Comparison of ENCODE assay signal across 31 cellular contexts in the genomic region with DNA sequence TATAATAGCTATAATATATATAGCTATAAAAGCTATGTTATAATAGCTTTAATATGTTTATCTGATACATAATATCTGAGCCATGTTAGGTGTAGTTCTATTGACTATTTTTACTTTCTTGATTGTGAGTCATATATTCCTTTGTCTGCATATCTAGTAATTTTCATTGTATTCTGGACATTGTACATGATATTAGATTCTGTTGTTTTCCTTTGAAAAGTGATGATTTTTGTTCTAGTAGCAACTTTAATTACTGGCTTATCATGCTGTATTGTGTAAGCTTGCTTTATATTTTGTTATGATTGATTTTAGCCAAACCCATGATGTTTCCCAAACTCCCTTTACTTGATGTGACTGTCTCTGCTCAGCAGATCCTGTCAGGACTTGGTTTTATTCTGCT.
DNase-seq lines count a peak whose midpoint lies in the region; ATAC-seq, FAIRE-seq and TF ChIP-seq lines count a peak whose summit lies in the region.
"Had no signal": no experiment of that assay in that cellular context is flagged by ENCODE, and none has a peak within 500 bp of the region (broad histone marks: within the 10 kb centered on the region; RNA-seq: fewer than 3 reads in every experiment).

No MANE protein-coding gene starts in this region.

- H3K27me3 ChIP-seq in K562 (ENCODE audit: control insufficient read depth in 2 of 2, insufficient read depth in 2 of 2, low read length in 2 of 2): no peaks in the 10 kb centered on the region
- H3K27me3 ChIP-seq: BE2C; BLaER1; BLaER1 treated with 17β-estradiol and CSF1 and Interleukin-3, amounts not matched to agents 10 nM and 100 nM had no signal

- H4K20me1 ChIP-seq in K562 (replicated peaks; ENCODE audit: control insufficient read depth, insufficient read depth, low read length): no peaks in the 10 kb centered on the region
- H4K20me1 ChIP-seq: BLaER1; BLaER1 treated with 17β-estradiol and CSF1 and Interleukin-3, amounts not matched to agents 10 nM and 100 nM had no signal

- H3K27ac ChIP-seq in HEK293 (ENCODE audit: extremely low read depth, low read depth, low read length) (no peak overlapping the region), K562 (ENCODE audit: extremely low read depth, low read depth, low read length) (no peak overlapping the region)
- H3K27ac ChIP-seq: 22Rv1; A549; BLaER1; BLaER1 treated with 17β-estradiol and CSF1 and Interleukin-3, amounts not matched to agents 10 nM and 100 nM; C4-2B had no signal

- no peak overlapping the region for H2AFZ ChIP-seq in K562 (ENCODE audit: low read depth, low read length)

- POLR2A ChIA-PET in HEK293 (lab: Yijun Ruan, JAX): interaction anchor here (0.6 kb wide), 1 partner anchor 126 kb away, joined by 3 read pairs; no protein-coding TSS in a partner anchor
- POLR2A ChIA-PET in K562 (lab: Yijun Ruan, JAX): interaction anchor here (0.5 to 0.9 kb wide), 2 partner anchors 18 to 25 kb away, joined by 3 to 5 read pairs; no protein-coding TSS in a partner anchor

- no peak for FAIRE-seq in K562 (lab: Jason Lieb, UNC)
- FAIRE-seq: A549 had no signal

- BruUV-seq in K562 (replicated peaks; lab: Mats Ljungman, UMichigan): no TSS peak

- TF ChIP-seq CTCF in HEK293 (tag by site-specific recombination; IDR thresholded peaks at IDR 0.05) (no peak), K562 (IDR thresholded peaks at IDR 0.05 in 2 of 3, conservative IDR thresholded peaks at IDR 0.05 in 1 of 3; ENCODE audit: insufficient read depth in 2 of 3, low read depth in 1 of 3, low read length in 3 of 3) (no peak)

- TF ChIP-seq RAD21 in K562 (CRISPR knock-in tag; conservative IDR thresholded peaks at IDR 0.05 in 1 of 2, IDR thresholded peaks at IDR 0.05 in 1 of 2): no peak

- no peak for TF ChIP-seq EP300 in K562 (IDR thresholded peaks at IDR 0.05; ENCODE audit: low read length)

- in situ Hi-C loops in K562 (cut with MboI): no loop called here

- no peaks in the 10 kb centered on the region for H3K4me1 ChIP-seq in HEK293 (ENCODE audit: control insufficient read depth, insufficient read depth, low read length)
- H3K4me1 ChIP-seq in K562 (replicated peaks in 1 of 2; ENCODE audit: control insufficient read depth in 2 of 2, insufficient read depth in 2 of 2, low read length in 2 of 2): no peaks in the 10 kb centered on the region
- H3K4me1 ChIP-seq: A549; BE2C; BLaER1; BLaER1 treated with 17β-estradiol and CSF1 and Interleukin-3, amounts not matched to agents 10 nM and 100 nM; Caco-2 had no signal

- H3K36me3 ChIP-seq in HEK293 (ENCODE audit: control insufficient read depth in 2 of 2, insufficient read depth in 1 of 2, low read length in 2 of 2) (no peaks in the 10 kb centered on the region), K562 (ENCODE audit: control insufficient read depth, insufficient read depth, low read length) (no peaks in the 10 kb centered on the region)
- H3K36me3 ChIP-seq: BE2C, BLaER1 had no signal

- no peak for TF ChIP-seq POLR2A in K562 (conservative IDR thresholded peaks at IDR 0.05)

- DNase-seq in OCI-M1 (lab: John Stamatoyannopoulos, UW) (peak; percentile 24), K562 (ENCODE audit: extremely low read depth in 1 of 4, low spot score in 3 of 4) (no peak), cerebellum (ENCODE audit: low spot score) (no peak), epidermal melanocyte (ENCODE audit: insufficient read length, low spot score) (no peak)
- DNase-seq: 8988T; ACHN; AML-193; BE2C; C1 segment of cervical spinal cord; Caco-2; Calu3; CD4-positive, alpha-beta memory T cell; CD4-positive, alpha-beta T cell; CD4-positive, CD25-positive, alpha-beta regulatory T cell; CD8-positive, alpha-beta memory T cell; CD8-positive, alpha-beta T cell; COR-L47; DMS 273 treated with DMSO at 0.1 percent for 48 hours; DMS153; DMS53; DMS79; DMS79 treated with DMSO at 0.1 percent for 48 hours; DND-41; EL had no signal

- H3K4me2 ChIP-seq in K562 (ENCODE audit: insufficient read depth, low read length): no peak overlapping the region
- H3K4me2 ChIP-seq: A549; BLaER1; BLaER1 treated with 17β-estradiol and CSF1 and Interleukin-3, amounts not matched to agents 10 nM and 100 nM had no signal

- H3K4me3 ChIP-seq in HEK293 (ENCODE audit: low read depth, low read length) (no peak overlapping the region), K562 (no peak overlapping the region)
- H3K4me3 ChIP-seq: A549; BLaER1; BLaER1 treated with 17β-estradiol and CSF1 and Interleukin-3, amounts not matched to agents 10 nM and 100 nM had no signal

- no peaks in the 10 kb centered on the region for H3K79me2 ChIP-seq in K562 (ENCODE audit: control insufficient read depth, insufficient read depth, low read length)

- CTCF ChIA-PET in HEK293 (lab: Yijun Ruan, JAX) (interaction anchor here (0.6 to 1.6 kb wide), 3 partner anchors 55 to 479 kb away, joined by 3 to 4 read pairs (median 3); no protein-coding TSS in a partner anchor), K562 (lab: Yijun Ruan, JAX; ENCODE audit: low intra/inter-chr PET ratio) (no interaction called here)

- H3K9ac ChIP-seq in K562 (ENCODE audit: insufficient read depth in 1 of 2, low read depth in 2 of 2, low read length in 2 of 2): no peak overlapping the region
- H3K9ac ChIP-seq: BLaER1; BLaER1 treated with 17β-estradiol and CSF1 and Interleukin-3, amounts not matched to agents 10 nM and 100 nM had no signal

- no peaks in the 10 kb centered on the region for H3K9me3 ChIP-seq in HEK293 (ENCODE audit: control insufficient read depth, insufficient read depth, low read depth, low read length)
- no peaks in the 10 kb centered on the region; the same call in 1 of the 2 replicates for H3K9me3 ChIP-seq in K562 (replicated peaks; ENCODE audit: control insufficient read depth, insufficient read depth, low read depth, low read length)
- H3K9me3 ChIP-seq: A549, BE2C, Caco-2 had no signal

- no peaks in the 10 kb centered on the region for H3K9me1 ChIP-seq in K562 (ENCODE audit: control insufficient read depth, insufficient read depth, low read length)

- intact Hi-C loops in K562 (cut with micrococcal nuclease): no loop called here

- ATAC-seq in K562 (no peak), GM18519 (IDR thresholded peaks at IDR 0.05; ENCODE audit: low FRiP score, unreplicated experiment) (no peak)
- ATAC-seq: A549; CD8-positive, alpha-beta T cell had no signal

TF ChIP-seq in HEK293, 187 proteins besides CTCF, POLR2A, EP300 and RAD21:
- no peak for TF ChIP-seq KLF16 (tag by site-specific recombination; IDR thresholded peaks at IDR 0.05)
- TF ChIP-seq ZNF558 (tag by site-specific recombination; IDR thresholded peaks at IDR 0.05): no peak
- no peak for TF ChIP-seq SP3 (tag by site-specific recombination; IDR thresholded peaks at IDR 0.05)
- no peak for TF ChIP-seq ZIC2 (tag by site-specific recombination; IDR thresholded peaks at IDR 0.05)
- no peak for TF ChIP-seq ZNF701 (tag by site-specific recombination; IDR thresholded peaks at IDR 0.05)
- TF ChIP-seq, protein P1, sequence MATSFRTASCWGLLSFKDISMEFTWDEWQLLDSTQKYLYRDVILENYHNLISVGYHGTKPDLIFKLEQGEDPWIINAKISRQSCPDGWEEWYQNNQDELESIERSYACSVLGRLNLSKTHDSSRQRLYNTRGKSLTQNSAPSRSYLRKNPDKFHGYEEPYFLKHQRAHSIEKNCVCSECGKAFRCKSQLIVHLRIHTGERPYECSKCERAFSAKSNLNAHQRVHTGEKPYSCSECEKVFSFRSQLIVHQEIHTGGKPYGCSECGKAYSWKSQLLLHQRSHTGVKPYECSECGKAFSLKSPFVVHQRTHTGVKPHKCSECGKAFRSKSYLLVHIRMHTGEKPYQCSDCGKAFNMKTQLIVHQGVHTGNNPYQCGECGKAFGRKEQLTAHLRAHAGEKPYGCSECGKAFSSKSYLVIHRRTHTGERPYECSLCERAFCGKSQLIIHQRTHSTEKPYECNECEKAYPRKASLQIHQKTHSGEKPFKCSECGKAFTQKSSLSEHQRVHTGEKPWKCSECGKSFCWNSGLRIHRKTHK (tag by site-specific recombination; IDR thresholded peaks at IDR 0.05): peak; percentile 91

TF ChIP-seq in K562, 482 proteins besides CTCF, POLR2A, EP300 and RAD21:
- no peak for TF ChIP-seq NCOA1 (IDR thresholded peaks at IDR 0.05; ENCODE audit: low read depth)
- TF ChIP-seq FOSL1 (tag; conservative IDR thresholded peaks at IDR 0.05): 0 out of 2 replicates have a peak, but pooled peaks have one; percentile 16
